In genomic region chr22:23396362-23397007, GRCh38 we compare ENCODE assay signal across 14 cellular contexts.
DNase-seq lines count a peak whose midpoint lies in the region; ATAC-seq and TF ChIP-seq lines count a peak whose summit lies in the region.
"Had no signal": no experiment of that assay in that cellular context is flagged by ENCODE, and none has a peak within 500 bp of the region (broad histone marks: within the 10 kb centered on the region; RNA-seq: fewer than 3 reads in every experiment).

No MANE protein-coding gene starts in this region.

- POLR2A ChIA-PET in activated CD8-positive, alpha-beta T cell treated with anti-CD3 and anti-CD28 coated beads for 36 hours (lab: Charles Lee) = no interaction called here
- POLR2A ChIA-PET in activated CD8-positive, alpha-beta T cell treated with anti-CD3 and anti-CD28 coated beads, Interleukin-2, amount 10 ng/mL, durations not matched to agents 7 days and 5 days (lab: Charles Lee) = no interaction called here
- POLR2A ChIA-PET in WTC11 (lab: Charles Lee) = no interaction called here

- H3K4me2 ChIP-seq in neural progenitor cell = no peak overlapping the region

- H3K36me3 Mint-ChIP-seq in activated CD8-positive, alpha-beta T cell treated with anti-CD3 and anti-CD28 coated beads for 36 hours (ENCODE audit: low read depth) = no peaks in the 10 kb centered on the region
- no peaks in the 10 kb centered on the region for H3K36me3 Mint-ChIP-seq in activated CD8-positive, alpha-beta T cell treated with anti-CD3 and anti-CD28 coated beads, Interleukin-2, amount 10 ng/mL, durations not matched to agents 7 days and 5 days (ENCODE audit: low read depth)
- H3K36me3 Mint-ChIP-seq in WTC11 (no peaks in the 10 kb centered on the region), neural progenitor cell (no peaks in the 10 kb centered on the region), endothelial cell (ENCODE audit: low read depth, unreplicated experiment) (no peaks in the 10 kb centered on the region)

- TF ChIP-seq CTCF in activated CD8-positive, alpha-beta T cell treated with anti-CD3 and anti-CD28 coated beads for 36 hours (IDR thresholded peaks at IDR 0.05) = no peak
- TF ChIP-seq CTCF in WTC11 (IDR thresholded peaks at IDR 0.05) (no peak), neural progenitor cell (IDR thresholded peaks at IDR 0.05) (no peak), endothelial cell (IDR thresholded peaks at IDR 0.05; ENCODE audit: unreplicated experiment) (no peak)

- no peak overlapping the region for H3K4me3 Mint-ChIP-seq in activated CD8-positive, alpha-beta T cell treated with anti-CD3 and anti-CD28 coated beads for 36 hours
- H3K4me3 Mint-ChIP-seq in activated CD8-positive, alpha-beta T cell treated with anti-CD3 and anti-CD28 coated beads, Interleukin-2, amount 10 ng/mL, durations not matched to agents 7 days and 5 days = no peak overlapping the region
- H3K4me3 Mint-ChIP-seq in WTC11 = no peak overlapping the region
- no peak overlapping the region for H3K4me3 Mint-ChIP-seq in neural progenitor cell
- no peak overlapping the region for H3K4me3 Mint-ChIP-seq in endothelial cell (ENCODE audit: unreplicated experiment)
- H3K4me3 Mint-ChIP-seq: H9 had no signal

- no peaks in the 10 kb centered on the region for H3K79me2 ChIP-seq in neural progenitor cell (ENCODE audit: low read depth)

- H3F3A ChIP-seq in neural progenitor cell (ENCODE audit: low read depth) = no peaks in the 10 kb centered on the region

- H3K4me1 ChIP-seq in neural progenitor cell = no peaks in the 10 kb centered on the region

- H3K27me3 ChIP-seq in neural progenitor cell = no peaks in the 10 kb centered on the region

- no peaks in the 10 kb centered on the region for H4K20me1 ChIP-seq in neural progenitor cell (ENCODE audit: low read depth)

- no peak overlapping the region for H3K9ac ChIP-seq in neural progenitor cell

- ATAC-seq in activated CD8-positive, alpha-beta T cell treated with anti-CD3 and anti-CD28 coated beads for 36 hours = peak; percentile 27
- no peak for ATAC-seq in activated CD8-positive, alpha-beta T cell treated with anti-CD3 and anti-CD28 coated beads, Interleukin-2, amount 10 ng/mL, durations not matched to agents 7 days and 5 days
- ATAC-seq in WTC11 (no peak), HG03025 (IDR thresholded peaks at IDR 0.05; ENCODE audit: low FRiP score, unreplicated experiment) (no peak)

- no peaks in the 10 kb centered on the region for H3K27me3 Mint-ChIP-seq in activated CD8-positive, alpha-beta T cell treated with anti-CD3 and anti-CD28 coated beads for 36 hours
- H3K27me3 Mint-ChIP-seq in activated CD8-positive, alpha-beta T cell treated with anti-CD3 and anti-CD28 coated beads, Interleukin-2, amount 10 ng/mL, durations not matched to agents 7 days and 5 days (ENCODE audit: low read depth) = no peaks in the 10 kb centered on the region
- H3K27me3 Mint-ChIP-seq in WTC11 (ENCODE audit: low read depth) (no peaks in the 10 kb centered on the region), neural progenitor cell (ENCODE audit: insufficient read depth, low read depth) (no peaks in the 10 kb centered on the region), endothelial cell (ENCODE audit: unreplicated experiment) (peaks cover 2% of the 10 kb centered on the region)

- no peak overlapping the region for H3K27ac ChIP-seq in neural progenitor cell

- CTCF ChIA-PET in activated CD8-positive, alpha-beta T cell treated with anti-CD3 and anti-CD28 coated beads for 36 hours (lab: Charles Lee) = interaction anchor here (0.6 kb wide), 1 partner anchor 11 kb away, joined by 3 read pairs; no protein-coding TSS in a partner anchor
- CTCF ChIA-PET in activated CD8-positive, alpha-beta T cell treated with anti-CD3 and anti-CD28 coated beads, Interleukin-2, amount 10 ng/mL, durations not matched to agents 7 days and 5 days (lab: Charles Lee) = interaction anchor here (0.8 to 1.6 kb wide), 2 partner anchors 12 to 20 kb away, joined by 3 read pairs; no protein-coding TSS in a partner anchor
- CTCF ChIA-PET in WTC11 (lab: Charles Lee) = interaction anchor here (1.4 to 2.9 kb wide), 2 partner anchors 11 to 13 kb away, joined by 3 to 17 read pairs; no protein-coding TSS in a partner anchor

- H3K9me3 ChIP-seq in neural progenitor cell (ENCODE audit: low read depth) = no peaks in the 10 kb centered on the region

- peak; percentile 13 for DNase-seq in activated CD8-positive, alpha-beta T cell treated with anti-CD3 and anti-CD28 coated beads for 36 hours
- no peak for DNase-seq in activated CD8-positive, alpha-beta T cell treated with anti-CD3 and anti-CD28 coated beads, Interleukin-2, amount 10 ng/mL, durations not matched to agents 7 days and 5 days
- peak; percentile 20 for DNase-seq in D341Med (ENCODE audit: low spot score)
- peak; percentile 6 for DNase-seq in WTC11 (ENCODE audit: low spot score)
- DNase-seq in neural progenitor cell (ENCODE audit: low spot score) = no peak
- DNase-seq in endothelial cell (ENCODE audit: low spot score) = no peak
- DNase-seq in NCI-H226 = no peak
- DNase-seq: EL, H9, NCI-H1048, NCI-H1436 treated with DMSO at 0.1 percent for 48 hours, NCI-H2081, NCI-H510A treated with DMSO at 0.1 percent for 48 hours had no signal

- H3K36me3 ChIP-seq in neural progenitor cell = no peaks in the 10 kb centered on the region

- H2AFZ ChIP-seq in neural progenitor cell (replicated peaks) = no peak overlapping the region

- H3K4me3 ChIP-seq in neural progenitor cell = no peak overlapping the region

- no peaks in the 10 kb centered on the region for H3K4me1 Mint-ChIP-seq in activated CD8-positive, alpha-beta T cell treated with anti-CD3 and anti-CD28 coated beads for 36 hours (ENCODE audit: low read depth)
- H3K4me1 Mint-ChIP-seq in activated CD8-positive, alpha-beta T cell treated with anti-CD3 and anti-CD28 coated beads, Interleukin-2, amount 10 ng/mL, durations not matched to agents 7 days and 5 days (ENCODE audit: low read depth) = no peaks in the 10 kb centered on the region
- H3K4me1 Mint-ChIP-seq in WTC11 (no peaks in the 10 kb centered on the region), neural progenitor cell (peaks cover 10% of the 10 kb centered on the region), endothelial cell (ENCODE audit: unreplicated experiment) (no peaks in the 10 kb centered on the region)
- H3K4me1 Mint-ChIP-seq: H9 had no signal

- intact Hi-C loops in activated CD8-positive, alpha-beta T cell treated with anti-CD3 and anti-CD28 coated beads for 36 hours (cut with micrococcal nuclease) = no loop called here

- H3K9me3 Mint-ChIP-seq in activated CD8-positive, alpha-beta T cell treated with anti-CD3 and anti-CD28 coated beads for 36 hours = no peaks in the 10 kb centered on the region
- no peaks in the 10 kb centered on the region for H3K9me3 Mint-ChIP-seq in activated CD8-positive, alpha-beta T cell treated with anti-CD3 and anti-CD28 coated beads, Interleukin-2, amount 10 ng/mL, durations not matched to agents 7 days and 5 days (ENCODE audit: insufficient read depth)
- H3K9me3 Mint-ChIP-seq in WTC11 (no peaks in the 10 kb centered on the region), neural progenitor cell (no peaks in the 10 kb centered on the region), endothelial cell (ENCODE audit: unreplicated experiment) (no peaks in the 10 kb centered on the region)
- H3K9me3 Mint-ChIP-seq: H9 had no signal

- no peak overlapping the region for H3K27ac Mint-ChIP-seq in activated CD8-positive, alpha-beta T cell treated with anti-CD3 and anti-CD28 coated beads for 36 hours
- H3K27ac Mint-ChIP-seq in activated CD8-positive, alpha-beta T cell treated with anti-CD3 and anti-CD28 coated beads, Interleukin-2, amount 10 ng/mL, durations not matched to agents 7 days and 5 days = no peak overlapping the region
- H3K27ac Mint-ChIP-seq in WTC11 (no peak overlapping the region), neural progenitor cell (peak overlapping the region; percentile 83), endothelial cell (ENCODE audit: unreplicated experiment) (no peak overlapping the region)
- H3K27ac Mint-ChIP-seq: H9 had no signal

TF ChIP-seq in WTC11, 78 proteins besides CTCF, POLR2A, EP300 and RAD21 (continues in another document):
- TF ChIP-seq NFYB (CRISPR knock-in tag; conservative IDR thresholded peaks at IDR 0.05; ENCODE audit: low read depth) = no peak
- TF ChIP-seq, protein P1, sequence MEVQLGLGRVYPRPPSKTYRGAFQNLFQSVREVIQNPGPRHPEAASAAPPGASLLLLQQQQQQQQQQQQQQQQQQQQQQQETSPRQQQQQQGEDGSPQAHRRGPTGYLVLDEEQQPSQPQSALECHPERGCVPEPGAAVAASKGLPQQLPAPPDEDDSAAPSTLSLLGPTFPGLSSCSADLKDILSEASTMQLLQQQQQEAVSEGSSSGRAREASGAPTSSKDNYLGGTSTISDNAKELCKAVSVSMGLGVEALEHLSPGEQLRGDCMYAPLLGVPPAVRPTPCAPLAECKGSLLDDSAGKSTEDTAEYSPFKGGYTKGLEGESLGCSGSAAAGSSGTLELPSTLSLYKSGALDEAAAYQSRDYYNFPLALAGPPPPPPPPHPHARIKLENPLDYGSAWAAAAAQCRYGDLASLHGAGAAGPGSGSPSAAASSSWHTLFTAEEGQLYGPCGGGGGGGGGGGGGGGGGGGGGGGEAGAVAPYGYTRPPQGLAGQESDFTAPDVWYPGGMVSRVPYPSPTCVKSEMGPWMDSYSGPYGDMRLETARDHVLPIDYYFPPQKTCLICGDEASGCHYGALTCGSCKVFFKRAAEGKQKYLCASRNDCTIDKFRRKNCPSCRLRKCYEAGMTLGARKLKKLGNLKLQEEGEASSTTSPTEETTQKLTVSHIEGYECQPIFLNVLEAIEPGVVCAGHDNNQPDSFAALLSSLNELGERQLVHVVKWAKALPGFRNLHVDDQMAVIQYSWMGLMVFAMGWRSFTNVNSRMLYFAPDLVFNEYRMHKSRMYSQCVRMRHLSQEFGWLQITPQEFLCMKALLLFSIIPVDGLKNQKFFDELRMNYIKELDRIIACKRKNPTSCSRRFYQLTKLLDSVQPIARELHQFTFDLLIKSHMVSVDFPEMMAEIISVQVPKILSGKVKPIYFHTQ (CRISPR knock-in tag; IDR thresholded peaks at IDR 0.05) = no peak
- no peak for TF ChIP-seq GRHL2 (CRISPR knock-in tag; IDR thresholded peaks at IDR 0.05; ENCODE audit: insufficient replicate concordance, severe bottlenecking)
- no peak for TF ChIP-seq CREM (CRISPR knock-in tag; IDR thresholded peaks at IDR 0.05)

Comparison
In these comparisons a context has a peak if more than half of its experiments do, and no peak if none do; other contexts are left out.
1. DNase-seq: peak in activated CD8-positive, alpha-beta T cell treated with anti-CD3 and anti-CD28 coated beads for 36 hours (single experiment), D341Med (single experiment) and WTC11 (single experiment); none in activated CD8-positive, alpha-beta T cell treated with anti-CD3 and anti-CD28 coated beads, Interleukin-2, amount 10 ng/mL, durations not matched to agents 7 days and 5 days (single experiment), neural progenitor cell (single experiment), endothelial cell (single experiment) and NCI-H226 (single experiment).